ENCODE assay signal across 30 cellular contexts in the genomic region with DNA sequence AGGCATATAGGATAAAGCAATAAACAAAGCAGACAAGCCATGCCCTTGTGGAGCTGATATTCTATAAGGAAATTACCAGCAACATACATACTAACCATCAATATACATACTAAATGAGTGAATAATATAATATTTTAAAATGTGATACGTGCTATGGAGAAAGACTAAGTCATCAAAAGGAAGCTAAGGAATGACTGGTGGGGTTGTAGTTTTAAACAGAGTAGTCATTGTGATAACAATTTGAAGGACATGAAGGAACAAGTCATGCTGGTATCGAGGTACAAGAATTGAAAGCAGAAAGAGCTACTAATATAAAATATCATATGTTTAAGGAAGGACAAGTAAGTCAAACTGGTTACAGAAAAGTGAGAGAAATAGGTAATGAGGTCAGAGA.
"Had no signal": no experiment of that assay in that cellular context is flagged by ENCODE, and none has a peak within 500 bp of the region (broad histone marks: within the 10 kb centered on the region; RNA-seq: fewer than 3 reads in every experiment).

No MANE protein-coding gene starts in this region.

- H3K27me3 Mint-ChIP-seq: activated CD4-positive, alpha-beta memory T cell treated with anti-CD3 and anti-CD28 coated beads, Interleukin-2, amount 10 ng/mL, durations not matched to agents 7 days and 5 days; activated CD4-positive, alpha-beta T cell treated with anti-CD3 and anti-CD28 coated beads, Interleukin-2, amount 10 ng/mL, durations not matched to agents 24 days and 14 days; activated T-helper 17 cell treated with anti-CD3 and anti-CD28 coated beads, Interleukin-2, amount 50 U/mL, for 72 hours; central memory CD8-positive, alpha-beta T cell; dendritic cell treated with granulocyte-macrophage colony-stimulating factor and Interleukin-4, amounts not matched to agents 40 ng/mL and 50 ng/mL, for 4 days; stimulated activated naive B cell treated with anti-CD40 and anti-IgM and Interleukin-4, amounts not matched to agents 10 μg/mL and 1 μg/mL and 100 μg/mL, for 72 hours had no signal

- H3K9me3 ChIP-seq: breast epithelium, lower lobe of right lung, mucosa of descending colon, thyroid gland, upper lobe of left lung, vagina had no signal

- H3K4me1 ChIP-seq: breast epithelium, lower lobe of right lung, stomach, thyroid gland, upper lobe of left lung, vagina had no signal

- FAIRE-seq: TTC549 had no signal

- H3K36me3 ChIP-seq: breast epithelium, lower lobe of right lung, stomach, thyroid gland, upper lobe of left lung, vagina had no signal

- H3K9me3 Mint-ChIP-seq: activated CD4-positive, alpha-beta memory T cell treated with anti-CD3 and anti-CD28 coated beads, Interleukin-2, amount 10 ng/mL, durations not matched to agents 7 days and 5 days; activated CD4-positive, alpha-beta T cell treated with anti-CD3 and anti-CD28 coated beads, Interleukin-2, amount 10 ng/mL, durations not matched to agents 24 days and 14 days; activated T-helper 17 cell treated with anti-CD3 and anti-CD28 coated beads, Interleukin-2, amount 50 U/mL, for 72 hours; nephron had no signal

- H3K36me3 Mint-ChIP-seq: immature natural killer cell; stimulated activated naive B cell treated with anti-CD40 and anti-IgM and Interleukin-4, amounts not matched to agents 10 μg/mL and 1 μg/mL and 100 μg/mL, for 72 hours had no signal

- H3K4me1 Mint-ChIP-seq: activated CD4-positive, alpha-beta memory T cell treated with anti-CD3 and anti-CD28 coated beads, Interleukin-2, amount 10 ng/mL, durations not matched to agents 7 days and 5 days; activated CD4-positive, alpha-beta T cell treated with anti-CD3 and anti-CD28 coated beads, Interleukin-2, amount 10 ng/mL, durations not matched to agents 24 days and 14 days; activated T-helper 17 cell treated with anti-CD3 and anti-CD28 coated beads, Interleukin-2, amount 50 U/mL, for 72 hours; central memory CD8-positive, alpha-beta T cell; immature natural killer cell; nephron; stimulated activated naive B cell treated with anti-CD40 and anti-IgM and Interleukin-4, amounts not matched to agents 10 μg/mL and 1 μg/mL and 100 μg/mL, for 72 hours had no signal

- H3K27ac Mint-ChIP-seq: activated CD4-positive, alpha-beta memory T cell treated with anti-CD3 and anti-CD28 coated beads, Interleukin-2, amount 10 ng/mL, durations not matched to agents 7 days and 5 days; activated CD4-positive, alpha-beta T cell treated with anti-CD3 and anti-CD28 coated beads, Interleukin-2, amount 10 ng/mL, durations not matched to agents 24 days and 14 days; activated T-helper 17 cell treated with anti-CD3 and anti-CD28 coated beads, Interleukin-2, amount 50 U/mL, for 72 hours; dendritic cell treated with granulocyte-macrophage colony-stimulating factor and Interleukin-4, amounts not matched to agents 40 ng/mL and 50 ng/mL, for 4 days; immature natural killer cell; nephron; stimulated activated naive B cell treated with anti-CD40 and anti-IgM and Interleukin-4, amounts not matched to agents 10 μg/mL and 1 μg/mL and 100 μg/mL, for 72 hours had no signal

- DNase-seq: activated CD4-positive, alpha-beta memory T cell treated with anti-CD3 and anti-CD28 coated beads, Interleukin-2, amount 10 ng/mL, durations not matched to agents 7 days and 5 days; activated CD4-positive, alpha-beta T cell treated with anti-CD3 and anti-CD28 coated beads, Interleukin-2, amount 10 ng/mL, durations not matched to agents 24 days and 14 days; activated CD4-positive, CD25-positive, alpha-beta regulatory T cell treated with anti-CD3 and anti-CD28 coated beads, Interleukin-2, amount 50 U/mL, for 72 hours; activated gamma-delta T cell treated with Interleukin-2 at 50 U/mL for 16 hours; activated naive CD4-positive, alpha-beta T cell treated with anti-CD3 and anti-CD28 coated beads, Interleukin-2, amount 50 U/mL, for 16 hours; activated T-cell treated with anti-CD3 and anti-CD28 coated beads, Interleukin-2, amount 50 U/mL, for 4 hours; head of caudate nucleus; hypothalamus; immature natural killer cell; kidney glomerular epithelial cell; lower lobe of right lung; mesendoderm; mucosa of descending colon; posterior cingulate gyrus; right cardiac atrium; stimulated activated CD4-positive, alpha-beta T cell treated with anti-CD3 and anti-CD28 coated beads, Interleukin-15, amount 100 ng/mL, for 24 hours; stimulated activated CD4-positive, alpha-beta T cell treated with anti-CD3 and anti-CD28 coated beads, Interleukin-2, amount 100 ng/mL, for 24 hours; stimulated activated naive B cell treated with anti-CD40 and anti-IgM and Interleukin-4, amounts not matched to agents 10 μg/mL and 1 μg/mL and 100 μg/mL, for 72 hours; stomach; T-helper 9 cell; thyroid gland; upper lobe of left lung had no signal

- H3K27ac ChIP-seq: breast epithelium, lower lobe of right lung, stomach, thyroid gland, upper lobe of left lung, vagina had no signal

- H3K4me3 Mint-ChIP-seq: activated CD4-positive, alpha-beta memory T cell treated with anti-CD3 and anti-CD28 coated beads, Interleukin-2, amount 10 ng/mL, durations not matched to agents 7 days and 5 days; activated CD4-positive, alpha-beta T cell treated with anti-CD3 and anti-CD28 coated beads, Interleukin-2, amount 10 ng/mL, durations not matched to agents 24 days and 14 days; activated T-cell treated with anti-CD3 and anti-CD28 coated beads, Interleukin-2, amount 50 U/mL, for 4 hours; activated T-helper 17 cell treated with anti-CD3 and anti-CD28 coated beads, Interleukin-2, amount 50 U/mL, for 72 hours; central memory CD8-positive, alpha-beta T cell; dendritic cell treated with granulocyte-macrophage colony-stimulating factor and Interleukin-4, amounts not matched to agents 40 ng/mL and 50 ng/mL, for 4 days; immature natural killer cell; nephron; stimulated activated naive B cell treated with anti-CD40 and anti-IgM and Interleukin-4, amounts not matched to agents 10 μg/mL and 1 μg/mL and 100 μg/mL, for 72 hours had no signal

- H3K4me3 ChIP-seq: breast epithelium, lower lobe of right lung, mucosa of descending colon, stomach, thyroid gland, upper lobe of left lung, vagina had no signal

- H3K27me3 ChIP-seq: breast epithelium, stomach, thyroid gland, upper lobe of left lung, vagina had no signal

- ATAC-seq: activated T-cell treated with anti-CD3 and anti-CD28 coated beads, Interleukin-2, amount 50 U/mL, for 4 hours; activated T-helper 17 cell treated with anti-CD3 and anti-CD28 coated beads, Interleukin-2, amount 50 U/mL, for 72 hours; left lobe of liver; lower lobe of right lung; mucosa of descending colon; right cardiac atrium; stimulated activated naive B cell treated with anti-CD40 and anti-IgM and Interleukin-4, amounts not matched to agents 10 μg/mL and 1 μg/mL and 100 μg/mL, for 72 hours had no signal
